Comparison of ENCODE assay signal across 14 cellular contexts in genomic region chr3:42225486-42226363, GRCh38. TPM values are rescaled to one million over a fixed set of nuclear protein-coding genes. Genes with fewer than 3 reads are reported as not detected.
"Had no signal": no experiment of that assay in that cellular context is flagged by ENCODE, and none has a peak within 500 bp of the region (broad histone marks: within the 10 kb centered on the region; RNA-seq: fewer than 3 reads in every experiment).

No MANE protein-coding gene starts in this region.

- H3K9ac ChIP-seq: parathyroid adenoma had no signal

- H3K4me3 ChIP-seq: lung, testis, upper lobe of left lung had no signal

- H2AFZ ChIP-seq: parathyroid adenoma had no signal

- H3K27ac ChIP-seq: parathyroid adenoma, testis had no signal

- H3K9me3 ChIP-seq: testis, upper lobe of left lung had no signal

- H3K27me3 ChIP-seq: testis, upper lobe of left lung had no signal

- DNase-seq: activated B cell treated with CpG ODN at 0.5 μM for 24 hours; activated CD4-positive, alpha-beta memory T cell treated with anti-CD3 and anti-CD28 coated beads for 36 hours; activated CD4-positive, alpha-beta T cell treated with anti-CD3 and anti-CD28 coated beads for 4 hours; dermis blood vessel endothelial cell; effector memory CD8-positive, alpha-beta T cell; glutamatergic neuron; hippocampal formation; left cardiac atrium; small intestine; stimulated activated CD4-positive, alpha-beta T cell treated with anti-CD3 and anti-CD28 coated beads, Interleukin-4, amount 100 ng/mL, for 1 hour; testis; upper lobe of left lung had no signal

- H3K4me1 ChIP-seq: parathyroid adenoma had no signal

- H3K79me2 ChIP-seq: parathyroid adenoma had no signal

RNA-seq across cellular contexts. Expression of gene CCK, which starts 40.3 kb away (rescaled TPM):
- total RNA-seq: activated B cell treated with CpG ODN at 0.5 μM for 24 hours; activated CD4-positive, alpha-beta memory T cell treated with anti-CD3 and anti-CD28 coated beads for 36 hours; dermis blood vessel endothelial cell; left cardiac atrium had no signal
